ENCODE assay signal across 28 cellular contexts in genomic region chr17:19372004-19372365, GRCh38. TPM values are rescaled to one million over a fixed set of nuclear protein-coding genes. Genes with fewer than 3 reads are reported as not detected.
DNase-seq lines count a peak whose midpoint lies in the region; ATAC-seq and TF ChIP-seq lines count a peak whose summit lies in the region.
"Had no signal": no experiment of that assay in that cellular context is flagged by ENCODE, and none has a peak within 500 bp of the region (broad histone marks: within the 10 kb centered on the region; RNA-seq: fewer than 3 reads in every experiment).

No MANE protein-coding gene starts in this region.

- intact Hi-C loops in CD14-positive monocyte (cut with micrococcal nuclease): no loop called here
- intact Hi-C loops in dendritic cell treated with granulocyte-macrophage colony-stimulating factor and Interleukin-4, amounts not matched to agents 40 ng/mL and 50 ng/mL, for 4 days (cut with micrococcal nuclease): no loop called here

- H3K4me1 ChIP-seq in neural progenitor cell (peaks cover 4% of the 10 kb centered on the region), SK-N-SH (ENCODE audit: control insufficient read depth in 1 of 2, insufficient read depth in 2 of 2, low read depth in 1 of 2, low read length in 1 of 2) (peaks cover 0 to 3% of the 10 kb centered on the region in 2 experiments; a peak in 3 of 4 replicates), right atrium auricular region (peaks cover 0 to 25% of the 10 kb centered on the region in 2 donors)

- WGBS in SK-N-SH (ENCODE audit: low lambda C conversion rate): 88% methylated on average over 8 of the region's 9 CpGs

- H2AFZ ChIP-seq in neural progenitor cell (replicated peaks): no peak overlapping the region
- H2AFZ ChIP-seq in SK-N-SH (ENCODE audit: low read depth): no peak overlapping the region

- no peaks in the 10 kb centered on the region for H3K27me3 ChIP-seq in neural progenitor cell
- no peaks in the 10 kb centered on the region for H3K27me3 ChIP-seq in SK-N-SH (ENCODE audit: insufficient read depth)
- H3K27me3 ChIP-seq in right atrium auricular region: no peaks in the 10 kb centered on the region
- H3K27me3 ChIP-seq: adrenal gland, brain microvascular endothelial cell, gastroesophageal sphincter, pancreas, right lobe of liver, tibial nerve had no signal

- no peak for DNase-seq in activated CD4-positive, alpha-beta T cell treated with anti-CD3 and anti-CD28 coated beads, Interleukin-2, amount 10 ng/mL, durations not matched to agents 7 days and 5 days
- DNase-seq in activated CD4-positive, alpha-beta T cell treated with anti-CD3 and anti-CD28 coated beads, Interleukin-2, amount 50 U/mL, for 1 hour: no peak
- DNase-seq in CD14-positive monocyte (ENCODE audit: low spot score): peak; percentile 33
- no peak for DNase-seq in neural progenitor cell (ENCODE audit: low spot score)
- DNase-seq in SK-N-SH: no peak
- no peak for DNase-seq in right atrium auricular region (ENCODE audit: low spot score)
- DNase-seq: activated CD4-positive, alpha-beta T cell treated with anti-CD3 and anti-CD28 coated beads for 1 hour; activated gamma-delta T cell; brain microvascular endothelial cell; DND-41; GOT3; hypothalamus; left ventricle myocardium superior; midbrain; MM.1S; NCI-H1436 treated with DMSO at 0.1 percent for 48 hours; NCI-H524 treated with DMSO at 0.1 percent for 48 hours; SIG-M5; stimulated activated CD4-positive, alpha-beta T cell treated with anti-CD3 and anti-CD28 coated beads, Interleukin-4, amount 100 ng/mL, for 4 hours had no signal

- H3K4me3 ChIP-seq in neural progenitor cell (no peak overlapping the region), SK-N-SH (ENCODE audit: low read depth in 2 of 2, low read length in 1 of 2) (no peak overlapping the region), right atrium auricular region (no peak overlapping the region)
- H3K4me3 ChIP-seq: adrenal gland, gastroesophageal sphincter, K562, pancreas, right lobe of liver, tibial nerve had no signal

- peaks cover 2% of the 10 kb centered on the region for H3K9me3 Mint-ChIP-seq in activated CD4-positive, alpha-beta T cell treated with anti-CD3 and anti-CD28 coated beads, Interleukin-2, amount 10 ng/mL, durations not matched to agents 7 days and 5 days
- H3K9me3 Mint-ChIP-seq in CD14-positive monocyte (peaks cover 0 to 5% (median 0%) of the 10 kb centered on the region in 7 donors), neural progenitor cell (no peaks in the 10 kb centered on the region)
- no peaks in the 10 kb centered on the region for H3K9me3 Mint-ChIP-seq in dendritic cell treated with granulocyte-macrophage colony-stimulating factor and Interleukin-4, amounts not matched to agents 40 ng/mL and 50 ng/mL, for 4 days
- H3K9me3 Mint-ChIP-seq: nephron had no signal

- H3K36me3 ChIP-seq in neural progenitor cell (no peaks in the 10 kb centered on the region), SK-N-SH (replicated peaks in 1 of 2; ENCODE audit: control insufficient read depth in 1 of 2, insufficient read depth in 2 of 2, low read length in 1 of 2) (no peaks in the 10 kb centered on the region), right atrium auricular region (no peaks in the 10 kb centered on the region)
- H3K36me3 ChIP-seq: adrenal gland, brain microvascular endothelial cell, gastroesophageal sphincter, pancreas, right lobe of liver had no signal

- no peaks in the 10 kb centered on the region for H3K9me2 ChIP-seq in SK-N-SH

- TF ChIP-seq CTCF in CD14-positive monocyte (IDR thresholded peaks at IDR 0.05) (no peak), neural progenitor cell (IDR thresholded peaks at IDR 0.05) (no peak), SK-N-SH (IDR thresholded peaks at IDR 0.05) (no peak), right atrium auricular region (IDR thresholded peaks at IDR 0.05) (no peak)

- POLR2A ChIA-PET in activated CD4-positive, alpha-beta T cell treated with anti-CD3 and anti-CD28 coated beads, Interleukin-2, amount 10 ng/mL, durations not matched to agents 7 days and 5 days (lab: Charles Lee): no interaction called here
- POLR2A ChIA-PET in SK-N-SH (lab: Yijun Ruan, JAX): interaction anchor here (0.7 kb wide), 1 partner anchor 19 kb away, joined by 3 read pairs; no protein-coding TSS in a partner anchor

- no peak for TF ChIP-seq RAD21 in SK-N-SH (IDR thresholded peaks at IDR 0.05; ENCODE audit: low read length)

- H3K9me3 ChIP-seq in neural progenitor cell (ENCODE audit: low read depth): no peaks in the 10 kb centered on the region
- H3K9me3 ChIP-seq in SK-N-SH: no peaks in the 10 kb centered on the region
- H3K9me3 ChIP-seq in right atrium auricular region: no peaks in the 10 kb centered on the region
- H3K9me3 ChIP-seq: adrenal gland, gastroesophageal sphincter, pancreas, right lobe of liver, tibial nerve had no signal

- no peak overlapping the region for H3K27ac ChIP-seq in neural progenitor cell
- H3K27ac ChIP-seq in SK-N-SH (ENCODE audit: low read depth in 2 of 2, low read length in 1 of 2): no peak overlapping the region
- H3K27ac ChIP-seq in right atrium auricular region: no peak overlapping the region
- H3K27ac ChIP-seq: brain microvascular endothelial cell, gastroesophageal sphincter, pancreas, right lobe of liver, tibial nerve had no signal

- H3K36me3 Mint-ChIP-seq in activated CD4-positive, alpha-beta T cell treated with anti-CD3 and anti-CD28 coated beads, Interleukin-2, amount 10 ng/mL, durations not matched to agents 7 days and 5 days (ENCODE audit: low read depth): peaks cover 9% of the 10 kb centered on the region
- H3K36me3 Mint-ChIP-seq in CD14-positive monocyte (peaks cover 9 to 22% of the 10 kb centered on the region in 2 donors), neural progenitor cell (no peaks in the 10 kb centered on the region)
- peaks cover 11% of the 10 kb centered on the region for H3K36me3 Mint-ChIP-seq in dendritic cell treated with granulocyte-macrophage colony-stimulating factor and Interleukin-4, amounts not matched to agents 40 ng/mL and 50 ng/mL, for 4 days (ENCODE audit: low read depth)

- H3K27ac Mint-ChIP-seq in activated CD4-positive, alpha-beta T cell treated with anti-CD3 and anti-CD28 coated beads, Interleukin-2, amount 10 ng/mL, durations not matched to agents 7 days and 5 days: peak overlapping the region; percentile 95
- H3K27ac Mint-ChIP-seq in CD14-positive monocyte (peak overlapping the region in 6 of 7 donors; percentile 78 to 99 (median 97)), neural progenitor cell (peak overlapping the region; percentile 46)
- H3K27ac Mint-ChIP-seq in dendritic cell treated with granulocyte-macrophage colony-stimulating factor and Interleukin-4, amounts not matched to agents 40 ng/mL and 50 ng/mL, for 4 days: peak overlapping the region; percentile 86
- H3K27ac Mint-ChIP-seq: nephron had no signal

- H3K4me1 Mint-ChIP-seq in activated CD4-positive, alpha-beta T cell treated with anti-CD3 and anti-CD28 coated beads, Interleukin-2, amount 10 ng/mL, durations not matched to agents 7 days and 5 days: peaks cover 72% of the 10 kb centered on the region
- H3K4me1 Mint-ChIP-seq in CD14-positive monocyte (peaks cover 68% of the 10 kb centered on the region), neural progenitor cell (peaks cover 6% of the 10 kb centered on the region)
- H3K4me1 Mint-ChIP-seq in dendritic cell treated with granulocyte-macrophage colony-stimulating factor and Interleukin-4, amounts not matched to agents 40 ng/mL and 50 ng/mL, for 4 days (ENCODE audit: low read depth): peaks cover 65% of the 10 kb centered on the region

- no peak overlapping the region for H3K9ac ChIP-seq in neural progenitor cell
- no peak overlapping the region for H3K9ac ChIP-seq in SK-N-SH

- H3K4me2 ChIP-seq in neural progenitor cell (no peak overlapping the region), SK-N-SH (no peak overlapping the region)

- H3K79me2 ChIP-seq in neural progenitor cell (ENCODE audit: low read depth): peaks cover 19% of the 10 kb centered on the region
- peaks cover 11% of the 10 kb centered on the region for H3K79me2 ChIP-seq in SK-N-SH (ENCODE audit: insufficient read depth)

- no peaks in the 10 kb centered on the region for H3K27me3 Mint-ChIP-seq in activated CD4-positive, alpha-beta T cell treated with anti-CD3 and anti-CD28 coated beads, Interleukin-2, amount 10 ng/mL, durations not matched to agents 7 days and 5 days
- peaks cover 6 to 20% (median 17%) of the 10 kb centered on the region in 3 donors for H3K27me3 Mint-ChIP-seq in CD14-positive monocyte (ENCODE audit: low read depth in 3 of 3)
- H3K27me3 Mint-ChIP-seq in dendritic cell treated with granulocyte-macrophage colony-stimulating factor and Interleukin-4, amounts not matched to agents 40 ng/mL and 50 ng/mL, for 4 days: no peaks in the 10 kb centered on the region
- peaks cover 6% of the 10 kb centered on the region for H3K27me3 Mint-ChIP-seq in neural progenitor cell (ENCODE audit: insufficient read depth, low read depth)

- no peak overlapping the region for H3K4me3 Mint-ChIP-seq in activated CD4-positive, alpha-beta T cell treated with anti-CD3 and anti-CD28 coated beads, Interleukin-2, amount 10 ng/mL, durations not matched to agents 7 days and 5 days
- H3K4me3 Mint-ChIP-seq in CD14-positive monocyte: peak overlapping the region; percentile 24 to 79
- H3K4me3 Mint-ChIP-seq in dendritic cell treated with granulocyte-macrophage colony-stimulating factor and Interleukin-4, amounts not matched to agents 40 ng/mL and 50 ng/mL, for 4 days: no peak overlapping the region
- H3K4me3 Mint-ChIP-seq in neural progenitor cell: no peak overlapping the region
- H3K4me3 Mint-ChIP-seq: nephron had no signal

- peaks cover 12% of the 10 kb centered on the region for H3F3A ChIP-seq in neural progenitor cell (ENCODE audit: low read depth)
- peaks cover 10% of the 10 kb centered on the region for H3F3A ChIP-seq in SK-N-SH (replicated peaks; ENCODE audit: insufficient read depth)

- TF ChIP-seq EP300 in SK-N-SH (IDR thresholded peaks at IDR 0.05; ENCODE audit: borderline replicate concordance in 1 of 2, low read depth in 1 of 2, low read length in 1 of 2): no peak

- H4K20me1 ChIP-seq in neural progenitor cell (ENCODE audit: low read depth): no peaks in the 10 kb centered on the region
- H4K20me1 ChIP-seq in SK-N-SH (ENCODE audit: insufficient read depth): no peaks in the 10 kb centered on the region

- no peak for ATAC-seq in GM18498 (IDR thresholded peaks at IDR 0.05; ENCODE audit: unreplicated experiment)
- ATAC-seq: gastroesophageal sphincter, K562, left ventricle myocardium superior, pancreas, right lobe of liver had no signal

- CTCF ChIA-PET in activated CD4-positive, alpha-beta T cell treated with anti-CD3 and anti-CD28 coated beads, Interleukin-2, amount 10 ng/mL, durations not matched to agents 7 days and 5 days (lab: Charles Lee): interaction anchor here (0.6 to 1.9 kb wide), 3 partner anchors 9 to 552 kb away, joined by 3 to 7 read pairs (median 3); partner anchors contain the start of gene B9D1
- CTCF ChIA-PET in SK-N-SH (lab: Yijun Ruan, JAX): interaction anchor here (0.6 to 5.6 kb wide), 4 partner anchors 9 to 395 kb away, joined by 3 to 37 read pairs (median 11); partner anchors contain the start of gene B9D1

RNA-seq across cellular contexts. Expression of gene MAPK7, which starts 6.3 kb away (rescaled TPM):
- total RNA-seq in activated CD4-positive, alpha-beta T cell treated with anti-CD3 and anti-CD28 coated beads, Interleukin-2, amount 10 ng/mL, durations not matched to agents 7 days and 5 days: 10 to 100 TPM; 37.6 to 46.5 TPM
- polyA plus RNA-seq in CD14-positive monocyte (1 to 10 TPM; 9.3 to 10.0 TPM), SK-N-SH (2012; rRNA removed) (10.5 and 19.1 TPM in 2 replicates)
- total RNA-seq in neural progenitor cell (ENCODE audit: low replicate concordance) (12.2 and 20.7 TPM in 2 replicates), right atrium auricular region (10 to 100 TPM; 15.9 to 17.8 TPM)
- polyA plus RNA-seq in SK-N-SH (2012; cell fraction: cytosol; rRNA removed): 8.9 and 14.2 TPM in 2 replicates
- 54.4 and 71.5 TPM in 2 replicates for polyA plus RNA-seq in SK-N-SH (2012; cell fraction: nucleus; rRNA removed)

RNA-seq across cellular contexts. Expression of gene B9D1, which starts 9.5 kb away (rescaled TPM):
- total RNA-seq in activated CD4-positive, alpha-beta T cell treated with anti-CD3 and anti-CD28 coated beads, Interleukin-2, amount 10 ng/mL, durations not matched to agents 7 days and 5 days: 1 to 10 TPM; 1.3 to 1.6 TPM
- polyA plus RNA-seq in CD14-positive monocyte: not detected
- 15.1 and 43.0 TPM in 2 replicates for total RNA-seq in neural progenitor cell (ENCODE audit: low replicate concordance)
- 75.0 and 81.6 TPM in 2 replicates for polyA plus RNA-seq in SK-N-SH (2012; rRNA removed)
- polyA plus RNA-seq in SK-N-SH (2012; cell fraction: cytosol; rRNA removed): 56.1 and 64.8 TPM in 2 replicates
- 81.5 and 92.1 TPM in 2 replicates for polyA plus RNA-seq in SK-N-SH (2012; cell fraction: nucleus; rRNA removed)
- 10 to 100 TPM; 18.7 to 24.6 TPM for total RNA-seq in right atrium auricular region

RNA-seq across cellular contexts. Expression of gene MFAP4, which starts 15.0 kb away (rescaled TPM):
- not detected for total RNA-seq in activated CD4-positive, alpha-beta T cell treated with anti-CD3 and anti-CD28 coated beads, Interleukin-2, amount 10 ng/mL, durations not matched to agents 7 days and 5 days
- under 1 TPM; 0.12 to 0.73 TPM for polyA plus RNA-seq in CD14-positive monocyte
- 0.22 TPM in 1 of 2 replicates, not detected in the other for total RNA-seq in neural progenitor cell (ENCODE audit: low replicate concordance)
- polyA plus RNA-seq in SK-N-SH (2012; rRNA removed): 112 and 120 TPM in 2 replicates
- 98.4 and 115 TPM in 2 replicates for polyA plus RNA-seq in SK-N-SH (2012; cell fraction: cytosol; rRNA removed)
- polyA plus RNA-seq in SK-N-SH (2012; cell fraction: nucleus; rRNA removed): 99.5 and 101 TPM in 2 replicates
- total RNA-seq in right atrium auricular region: 100 to 1,000 TPM in 1 of 2 donors, 10 to 100 TPM in 1; 78.5 to 104 TPM

RNA-seq across cellular contexts. Expression of gene RNF112, which starts 39.0 kb away (rescaled TPM):
- total RNA-seq in activated CD4-positive, alpha-beta T cell treated with anti-CD3 and anti-CD28 coated beads, Interleukin-2, amount 10 ng/mL, durations not matched to agents 7 days and 5 days: under 1 TPM; 0.58 to 0.67 TPM
- not detected for polyA plus RNA-seq in CD14-positive monocyte
- total RNA-seq in neural progenitor cell (ENCODE audit: low replicate concordance): 0.86 and 1.8 TPM in 2 replicates
- 22.6 and 26.9 TPM in 2 replicates for polyA plus RNA-seq in SK-N-SH (2012; rRNA removed)
- 6.7 and 9.2 TPM in 2 replicates for polyA plus RNA-seq in SK-N-SH (2012; cell fraction: cytosol; rRNA removed)
- 144 and 163 TPM in 2 replicates for polyA plus RNA-seq in SK-N-SH (2012; cell fraction: nucleus; rRNA removed)
- 1 to 10 TPM in 1 of 2 donors, under 1 TPM in 1; 0.67 to 1.2 TPM for total RNA-seq in right atrium auricular region
- polyA plus RNA-seq: K562 had no signal

Comparison
In these comparisons a context has a peak if more than half of its experiments do, and no peak if none do; other contexts are left out.
1. H3K27ac Mint-ChIP-seq: peak in every context shown above with its lines; median percentile 97 in CD14-positive monocyte; 95 in activated CD4-positive, alpha-beta T cell treated with anti-CD3 and anti-CD28 coated beads, Interleukin-2, amount 10 ng/mL, durations not matched to agents 7 days and 5 days; 86 in dendritic cell treated with granulocyte-macrophage colony-stimulating factor and Interleukin-4, amounts not matched to agents 40 ng/mL and 50 ng/mL, for 4 days; 46 in neural progenitor cell.
2. H3K4me3 Mint-ChIP-seq: peak in CD14-positive monocyte (2 of 2); none in activated CD4-positive, alpha-beta T cell treated with anti-CD3 and anti-CD28 coated beads, Interleukin-2, amount 10 ng/mL, durations not matched to agents 7 days and 5 days (single experiment), dendritic cell treated with granulocyte-macrophage colony-stimulating factor and Interleukin-4, amounts not matched to agents 40 ng/mL and 50 ng/mL, for 4 days (single experiment) and neural progenitor cell (single experiment).
3. RNA of gene MFAP4, which starts 15.0 kb away (total RNA-seq): 78.5 to 104 TPM in right atrium auricular region; not detected in activated CD4-positive, alpha-beta T cell treated with anti-CD3 and anti-CD28 coated beads, Interleukin-2, amount 10 ng/mL, durations not matched to agents 7 days and 5 days and 0.22 TPM in neural progenitor cell; every median in the first group is over 10 times any median in the second.